ENCODE assay signal across 20 cellular contexts in the genomic region with DNA sequence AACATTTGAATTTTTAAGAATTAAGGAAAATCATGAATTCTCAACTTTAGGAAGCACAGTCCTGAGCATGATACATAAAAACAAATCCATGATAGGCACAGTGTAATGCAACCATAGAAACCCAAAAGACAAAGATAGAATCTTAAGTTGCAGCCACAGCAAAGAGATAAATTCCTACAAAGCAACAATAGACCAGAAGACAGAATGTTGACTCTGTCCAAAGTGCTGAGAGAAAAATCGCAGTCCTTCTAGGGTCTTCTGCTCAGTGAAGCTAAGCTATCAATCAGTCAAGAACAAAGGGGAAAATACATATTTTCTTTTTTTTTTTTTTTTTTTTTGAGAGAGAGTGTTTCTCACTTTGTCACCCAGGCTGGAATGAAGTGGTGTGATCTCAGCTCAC. TPM values are rescaled to one million over a fixed set of nuclear protein-coding genes. Genes with fewer than 3 reads are reported as not detected.
DNase-seq lines count a peak whose midpoint lies in the region; ATAC-seq, FAIRE-seq and TF ChIP-seq lines count a peak whose summit lies in the region.
"Had no signal": no experiment of that assay in that cellular context is flagged by ENCODE, and none has a peak within 500 bp of the region (broad histone marks: within the 10 kb centered on the region; RNA-seq: fewer than 3 reads in every experiment).

No MANE protein-coding gene starts in this region.

- H3K9ac ChIP-seq in HepG2 (ENCODE audit: insufficient read depth, low read depth, low read length), result no peak overlapping the region
- H3K9ac ChIP-seq in GM12878 (ENCODE audit: control insufficient read depth, insufficient read depth, low read length), result no peak overlapping the region
- no peak overlapping the region for H3K9ac ChIP-seq in PC-3 (ENCODE audit: low read length)

- H3K4me2 ChIP-seq in HepG2 (ENCODE audit: low read depth, low read length), result no peak overlapping the region
- no peak overlapping the region for H3K4me2 ChIP-seq in GM12878 (ENCODE audit: control insufficient read depth, insufficient read depth)
- H3K4me2 ChIP-seq in osteoblast (ENCODE audit: insufficient read depth, low read length), result no peak overlapping the region
- H3K4me2 ChIP-seq in PC-3 (ENCODE audit: low read length), result no peak overlapping the region

- no peaks in the 10 kb centered on the region for H4K20me1 ChIP-seq in HepG2 (ENCODE audit: insufficient read depth, low read length)
- H4K20me1 ChIP-seq in GM12878 (ENCODE audit: control insufficient read depth, insufficient read depth), result no peaks in the 10 kb centered on the region
- no peaks in the 10 kb centered on the region for H4K20me1 ChIP-seq in osteoblast (ENCODE audit: insufficient read depth, low read length)
- no peaks in the 10 kb centered on the region for H4K20me1 ChIP-seq in PC-3 (ENCODE audit: low read length)

- intact Hi-C loops in HepG2 (cut with micrococcal nuclease; ENCODE audit: unreplicated experiment), result no loop called here
- intact Hi-C loops in right lobe of liver (cut with DNase I), result no loop called here
- intact Hi-C loops in GM12878 (cut with micrococcal nuclease; ENCODE audit: unreplicated experiment), result no loop called here
- intact Hi-C loops in PC-3 (cut with micrococcal nuclease), result no loop called here

- H3K36me3 ChIP-seq in HepG2 (replicated peaks in 1 of 2; ENCODE audit: control insufficient read depth in 1 of 2, insufficient read depth in 2 of 2, low read length in 2 of 2), result no peaks in the 10 kb centered on the region
- H3K36me3 ChIP-seq in right lobe of liver, result no peaks in the 10 kb centered on the region
- no peaks in the 10 kb centered on the region for H3K36me3 ChIP-seq in HEK293 (ENCODE audit: control insufficient read depth in 2 of 2, insufficient read depth in 1 of 2, low read length in 2 of 2)
- no peaks in the 10 kb centered on the region for H3K36me3 ChIP-seq in GM12878 (ENCODE audit: control insufficient read depth in 2 of 2, insufficient read depth in 2 of 2, low read length in 1 of 2)
- H3K36me3 ChIP-seq in osteoblast (ENCODE audit: insufficient read depth, low read length), result no peaks in the 10 kb centered on the region
- no peaks in the 10 kb centered on the region for H3K36me3 ChIP-seq in PC-3 (ENCODE audit: low read depth, low read length)

- in situ Hi-C loops in HepG2 (cut with HindIII; ENCODE audit: extremely low pct_ligation_motif_present, low pct_unique_long_range_greater_than_20kb), result no loop called here
- in situ Hi-C loops in GM12878 (cut with MboI), result no loop called here

- H3K27ac ChIP-seq in HepG2 (ENCODE audit: extremely low read length, insufficient read depth, low read length) (no peak overlapping the region), right lobe of liver (no peak overlapping the region), HEK293 (ENCODE audit: extremely low read depth, low read depth, low read length) (no peak overlapping the region), GM12878 (ENCODE audit: control insufficient read depth, insufficient read depth) (no peak overlapping the region), osteoblast (ENCODE audit: low read depth, low read length) (no peak overlapping the region), PC-3 (ENCODE audit: low read length) (no peak overlapping the region)

- TF ChIP-seq CTCF in HepG2 (CRISPR knock-in tag; IDR thresholded peaks at IDR 0.05) (no peak), right lobe of liver (IDR thresholded peaks at IDR 0.05) (no peak), HEK293 (tag by site-specific recombination; IDR thresholded peaks at IDR 0.05) (no peak), GM12878 (IDR thresholded peaks at IDR 0.05 in 2 of 3, conservative IDR thresholded peaks at IDR 0.05 in 1 of 3; ENCODE audit: control insufficient read depth in 2 of 3, extremely low read depth in 1 of 3, insufficient read depth in 1 of 3, low read depth in 3 of 3, low read length in 3 of 3) (no peak), osteoblast (IDR thresholded peaks at IDR 0.05; ENCODE audit: extremely low read depth, low read depth, low read length) (no peak), PC-3 (conservative IDR thresholded peaks at IDR 0.05; ENCODE audit: low read depth, low read length) (no peak)

- TF ChIP-seq POLR2A in HepG2 (IDR thresholded peaks at IDR 0.05; ENCODE audit: insufficient read depth in 1 of 2, low read depth in 2 of 2, low read length in 2 of 2) (no peak), right lobe of liver (IDR thresholded peaks at IDR 0.05) (no peak), GM12878 (IDR thresholded peaks at IDR 0.05; ENCODE audit: low read depth, low read length) (no peak)

- H3K79me2 ChIP-seq in HepG2 (ENCODE audit: insufficient read depth, low read length) (no peaks in the 10 kb centered on the region), GM12878 (ENCODE audit: control insufficient read depth, insufficient read depth, low read length) (no peaks in the 10 kb centered on the region), osteoblast (ENCODE audit: insufficient read depth, low read length) (no peaks in the 10 kb centered on the region), PC-3 (ENCODE audit: low read length) (no peaks in the 10 kb centered on the region)

- DNase-seq in HepG2 (ENCODE audit: low spot score) (no peak), right lobe of liver (no peak), GM12878 (ENCODE audit: low read depth, low spot score) (no peak), myocyte (ENCODE audit: low read depth) (peak; percentile 7), osteoblast (ENCODE audit: insufficient read length, low spot score, missing footprints) (no peak), PC-3 (no peak), anterior cingulate cortex (lab: John Stamatoyannopoulos, UW) (no peak)
- DNase-seq: 8988T; C1 segment of cervical spinal cord; Calu3; CD4-positive, alpha-beta memory T cell; COR-L47; DMS153; DND-41; GOT3; H7; HCEC 1CT had no signal

- H3K4me3 ChIP-seq in HepG2 (replicated peaks in 1 of 3; ENCODE audit: insufficient read depth in 1 of 3, low read depth in 2 of 3, low read length in 3 of 3) (no peak overlapping the region), right lobe of liver (no peak overlapping the region), HEK293 (ENCODE audit: low read depth, low read length) (no peak overlapping the region), GM12878 (no peak overlapping the region), osteoblast (ENCODE audit: insufficient read depth, low read length) (no peak overlapping the region), PC-3 (ENCODE audit: low read length) (no peak overlapping the region)

- CTCF ChIA-PET in HepG2 (lab: Yijun Ruan, JAX; ENCODE audit: low intra/inter-chr PET ratio, low total read pairs) (no interaction called here), HEK293 (lab: Yijun Ruan, JAX) (interaction anchor here (0.7 kb wide), 1 partner anchor 33 kb away, joined by 5 read pairs; no protein-coding TSS in a partner anchor), GM12878 (lab: Yijun Ruan, JAX) (no interaction called here), PC-3 (lab: Charles Lee) (no interaction called here)

- H3K4me1 ChIP-seq in HepG2 (ENCODE audit: insufficient read depth, low read length) (no peaks in the 10 kb centered on the region), right lobe of liver (no peaks in the 10 kb centered on the region), HEK293 (ENCODE audit: control insufficient read depth, insufficient read depth, low read length) (no peaks in the 10 kb centered on the region), GM12878 (ENCODE audit: control insufficient read depth, insufficient read depth, low read length) (no peaks in the 10 kb centered on the region), osteoblast (ENCODE audit: insufficient read depth, low read length) (no peaks in the 10 kb centered on the region), PC-3 (ENCODE audit: insufficient read depth, low read length) (no peaks in the 10 kb centered on the region)

- FAIRE-seq in HepG2 (lab: Jason Lieb, UNC) (no peak), GM12878 (lab: Jason Lieb, UNC) (no peak)
- FAIRE-seq: G401.6, GM18507 had no signal

- BruUV-seq in HepG2 (replicated peaks; lab: Mats Ljungman, UMichigan) (no TSS peak), GM12878 (replicated peaks; lab: Mats Ljungman, UMichigan) (no TSS peak), PC-3 (replicated peaks; lab: Mats Ljungman, UMichigan) (no TSS peak)

- H3K9me3 ChIP-seq in HepG2 (ENCODE audit: low read length) (no peaks in the 10 kb centered on the region), right lobe of liver (no peaks in the 10 kb centered on the region), HEK293 (ENCODE audit: control insufficient read depth, insufficient read depth, low read depth, low read length) (no peaks in the 10 kb centered on the region), GM12878 (replicated peaks; ENCODE audit: control insufficient read depth, insufficient read depth, low read length) (no peaks in the 10 kb centered on the region), osteoblast (ENCODE audit: low read depth, low read length) (no peaks in the 10 kb centered on the region), PC-3 (ENCODE audit: low read length) (no peaks in the 10 kb centered on the region)

- TF ChIP-seq EP300 in HepG2 (IDR thresholded peaks at IDR 0.05; ENCODE audit: low read depth in 2 of 2, low read length in 2 of 2) (no peak), HepG2 (CRISPR knock-in tag; IDR thresholded peaks at IDR 0.05; ENCODE audit: borderline replicate concordance) (no peak), GM12878 (IDR thresholded peaks at IDR 0.05; ENCODE audit: borderline replicate concordance in 1 of 2, control insufficient read depth in 1 of 2, low read depth in 2 of 2, low read length in 2 of 2) (no peak)

- H3F3A ChIP-seq in PC-3 (ENCODE audit: low read length, unreplicated experiment), result no peaks in the 10 kb centered on the region

- H2AFZ ChIP-seq in HepG2 (ENCODE audit: low read length) (no peak overlapping the region), GM12878 (ENCODE audit: control insufficient read depth, low read depth, low read length) (no peak overlapping the region), osteoblast (ENCODE audit: low read length) (no peak overlapping the region), PC-3 (ENCODE audit: low read length) (no peak overlapping the region)

- WGBS in HepG2 (ENCODE audit: low lambda C conversion rate), result 83% methylated on average over 1 of the region's 1 CpG
- WGBS in right lobe of liver (ENCODE audit: insufficient coverage, low coverage, low lambda C conversion rate, missing lambda C conversion rate), result 100% methylated on average over 1 of the region's 1 CpG
- whole genome bisulfite sequencing in GM12878 (ENCODE audit: insufficient coverage, insufficient replicate concordance, low lambda C conversion rate, missing lambda C conversion rate), result 80% methylated on average over 1 of the region's 1 CpG

- RAD21 ChIA-PET in GM12878 (lab: Charles Lee; ENCODE audit: unreplicated experiment), result interaction anchor here (0.7 kb wide), 1 partner anchor 258 kb away, joined by 3 read pairs; no protein-coding TSS in a partner anchor

- no peaks in the 10 kb centered on the region for H3K27me3 ChIP-seq in HepG2 (ENCODE audit: control insufficient read depth in 1 of 2, insufficient read depth in 2 of 2, low read length in 2 of 2)
- H3K27me3 ChIP-seq in right lobe of liver, result no peaks in the 10 kb centered on the region
- H3K27me3 ChIP-seq in GM12878 (replicated peaks in 1 of 2; ENCODE audit: control insufficient read depth in 2 of 2, insufficient read depth in 2 of 2, low read length in 1 of 2), result no peaks in the 10 kb centered on the region
- peaks cover 13% of the 10 kb centered on the region for H3K27me3 ChIP-seq in osteoblast (ENCODE audit: insufficient read depth, low read length)
- H3K27me3 ChIP-seq in PC-3 (ENCODE audit: low read length), result no peaks in the 10 kb centered on the region

- TF ChIP-seq RAD21 in HepG2 (CRISPR knock-in tag; IDR thresholded peaks at IDR 0.05) (no peak), GM12878 (IDR thresholded peaks at IDR 0.05; ENCODE audit: insufficient read depth, low read depth, low read length) (no peak)

- POLR2A ChIA-PET in HepG2 (lab: Yijun Ruan, JAX) (no interaction called here), HEK293 (lab: Yijun Ruan, JAX) (no interaction called here), GM12878 (lab: Charles Lee) (no interaction called here), PC-3 (lab: Charles Lee; ENCODE audit: unreplicated experiment) (no interaction called here)

- ATAC-seq in HepG2, result no peak
- ATAC-seq in right lobe of liver, result no peak
- no peak for ATAC-seq in GM12878
- ATAC-seq in PC-3, result no peak

- SMC1A ChIA-PET in GM12878 (lab: Charles Lee; ENCODE audit: uncharacterized antibody, unreplicated experiment), result interaction anchor here (0.6 kb wide), 1 partner anchor 157 kb away, joined by 3 read pairs; no protein-coding TSS in a partner anchor

- no peaks in the 10 kb centered on the region for H3K9me2 ChIP-seq in PC-3 (replicated peaks; ENCODE audit: low read length)

RNA-seq across cellular contexts. Expression of a gene that starts 22.0 kb away (rescaled TPM):
- total RNA-seq in HepG2 (2016; rRNA removed; fragmentation: Illumina TruSeq; extraction: Trizol) (0.07 TPM in 1 of 2 replicates, not detected in the other), right lobe of liver (1 to 10 TPM in 1 of 6 experiments, under 1 TPM in 5; 0.44 to 1.2 (median 0.62) TPM), GM12878 (2014; rRNA removed) (10.8 and 13.5 TPM in 2 replicates), GM12878 (2014; rRNA removed; fragmentation: Illumina TruSeq; extraction: Trizol) (10.3 and 11.0 TPM in 2 replicates), GM12878 (2021) (10.7 and 11.4 TPM in 2 replicates), myocyte (23.2 and 57.5 TPM in 2 replicates), osteoblast (13.0 and 17.4 TPM in 2 replicates), PC-3 (2014; rRNA removed) (18.1 and 32.2 TPM in 2 replicates)
- not detected in 2 replicates for total RNA-seq in HepG2 (2016; cell fraction: cytosol; rRNA removed; fragmentation: Illumina TruSeq; extraction: Trizol; ENCODE audit: low read depth)
- total RNA-seq in HepG2 (2016; cell fraction: insoluble cytoplasmic fraction; rRNA removed; fragmentation: Illumina TruSeq; extraction: Trizol), result not detected in 2 replicates
- not detected in 2 replicates for total RNA-seq in HepG2 (2016; cell fraction: membrane; rRNA removed; fragmentation: Illumina TruSeq; extraction: Trizol)
- 0.09 TPM in 1 of 2 replicates, not detected in the other for total RNA-seq in HepG2 (2016; cell fraction: nucleus; rRNA removed; fragmentation: Illumina TruSeq; extraction: Trizol)
- polyA plus RNA-seq in HepG2 (2011; rRNA removed) (not detected in 2 replicates), GM12878 (2011; rRNA removed) (26.4 and 26.7 TPM in 2 replicates), GM12878 (2014; fragmentation: Illumina TruSeq; extraction: Trizol) (11.6 and 12.8 TPM in 2 replicates), GM12878 (2014; fragmentation: Nextera tagmentation; extraction: Ambion mirVana) (under 1 TPM; 0.77 to 0.90 TPM), GM12878 (2014; rRNA removed) (9.6 and 10.0 TPM in 2 replicates), GM12878 (2016; fragmentation: Nextera tagmentation; extraction: Ambion mirVana) (1 to 10 TPM; 2.0 to 2.4 TPM)
- not detected in 2 replicates for polyA plus RNA-seq in HepG2 (2011; cell fraction: cytosol; rRNA removed)
- polyA plus RNA-seq in HepG2 (2011; cell fraction: nucleus; rRNA removed), result not detected in 2 replicates
- polyA plus RNA-seq in HepG2 (2012), result not detected in 2 replicates
- not detected in 2 replicates for polyA plus RNA-seq in HepG2 (2016; cell fraction: cytosol; fragmentation: Illumina TruSeq; extraction: Trizol; ENCODE audit: low read depth)
- polyA plus RNA-seq in HepG2 (2016; cell fraction: insoluble cytoplasmic fraction; fragmentation: Illumina TruSeq; extraction: Trizol; ENCODE audit: low read depth), result not detected in 2 replicates
- not detected in 2 replicates for polyA plus RNA-seq in HepG2 (2016; cell fraction: membrane; fragmentation: Illumina TruSeq; extraction: Trizol; ENCODE audit: low read depth)
- polyA plus RNA-seq in HepG2 (2016; cell fraction: nucleus; fragmentation: Illumina TruSeq; extraction: Trizol; ENCODE audit: insufficient read depth, low read depth), result not detected in 2 replicates
- polyA minus RNA-seq in HepG2 (2011; rRNA and poly(A)+ RNA removed; ENCODE audit: low replicate concordance), result not detected in 2 replicates
- not detected in 2 replicates for polyA minus RNA-seq in HepG2 (2011; cell fraction: cytosol; rRNA and poly(A)+ RNA removed)
- not detected in 2 replicates for polyA minus RNA-seq in HepG2 (2011; cell fraction: nucleus; rRNA and poly(A)+ RNA removed)
- total RNA-seq in GM12878 (2013; cell fraction: nucleolus; rRNA removed), result 195 and 221 TPM in 2 replicates
- polyA plus RNA-seq in GM12878 (2011; ENCODE audit: low read depth), result 4.8 TPM
- polyA plus RNA-seq in GM12878 (2011; cell fraction: cytosol; rRNA removed), result 23.5 and 28.8 TPM in 2 replicates
- polyA plus RNA-seq in GM12878 (2011; cell fraction: nucleus; rRNA removed), result 36.3 and 38.1 TPM in 2 replicates
- polyA plus RNA-seq in GM12878 (2012), result 5.1 and 7.6 TPM in 2 replicates
- 32.3 and 33.7 TPM in 2 replicates for polyA minus RNA-seq in GM12878 (2011; rRNA and poly(A)+ RNA removed)
- 8.4 and 12.8 TPM in 2 replicates for polyA minus RNA-seq in GM12878 (2011; cell fraction: cytosol; rRNA and poly(A)+ RNA removed)
- 31.9 and 49.8 TPM in 2 replicates for polyA minus RNA-seq in GM12878 (2011; cell fraction: nucleus; rRNA and poly(A)+ RNA removed)
- polyA plus RNA-seq in myocyte (2012), result 21.4 TPM
- total RNA-seq: CD4-positive, alpha-beta memory T cell had no signal
- polyA plus RNA-seq: CD4-positive, alpha-beta memory T cell had no signal
